12 cellular contexts compared by ENCODE assay signal in the genomic region with DNA sequence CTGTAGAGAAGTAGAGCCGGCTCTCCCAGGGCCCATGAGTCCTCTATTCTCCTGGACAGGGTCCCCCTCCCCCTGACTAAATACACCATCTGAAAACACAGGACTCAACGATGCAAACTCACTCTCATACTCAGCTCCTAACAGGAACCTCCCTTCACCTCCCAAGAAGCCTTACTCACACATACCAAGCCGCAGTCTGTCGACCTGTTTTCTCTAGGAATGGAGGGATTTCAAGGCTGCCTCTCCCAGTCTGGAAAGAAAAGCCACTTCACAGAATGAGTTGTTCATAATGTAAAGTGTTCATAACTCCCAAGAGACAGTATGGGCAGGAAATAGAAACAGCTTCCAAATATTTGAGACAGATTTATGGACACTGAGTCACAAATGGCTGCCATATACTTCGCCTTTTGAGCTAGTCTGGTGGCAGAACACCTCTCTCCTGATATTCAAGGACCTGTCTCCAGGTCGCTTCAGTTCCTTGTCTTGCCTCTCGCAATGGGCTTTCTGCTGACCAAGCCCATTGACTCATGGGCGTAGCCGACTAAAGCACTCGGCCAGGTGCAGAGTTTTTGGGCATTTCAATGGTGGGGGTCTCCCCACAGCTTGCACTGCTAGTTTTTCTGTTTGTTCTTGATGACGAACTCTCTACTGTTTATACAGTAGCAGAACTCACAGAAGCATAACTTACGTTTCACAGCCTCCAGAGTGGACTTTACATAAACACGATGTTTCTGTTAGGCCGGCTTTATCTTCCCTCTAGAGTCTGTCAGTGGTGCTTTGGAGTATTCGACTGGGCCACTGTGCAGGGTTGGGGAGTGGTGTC. TPM values are rescaled to one million over a fixed set of nuclear protein-coding genes. Genes with fewer than 3 reads are reported as not detected.
DNase-seq lines count a peak whose midpoint lies in the region; FAIRE-seq and TF ChIP-seq lines count a peak whose summit lies in the region.
"Had no signal": no experiment of that assay in that cellular context is flagged by ENCODE, and none has a peak within 500 bp of the region (broad histone marks: within the 10 kb centered on the region; RNA-seq: fewer than 3 reads in every experiment).

No MANE protein-coding gene starts in this region.

- DNase-seq in AG04449 (ENCODE audit: low read depth, low spot score) (peak; percentile 97), NCI-H187 (lab: John Stamatoyannopoulos, UW) (peak; percentile 9 to 20), endothelial cell of umbilical vein (ENCODE audit: low read depth, low spot score) (no peak), osteoblast (ENCODE audit: insufficient read length, low spot score, missing footprints) (peak; percentile 91), NCI-H128 (lab: John Stamatoyannopoulos, UW; ENCODE audit: unreplicated experiment) (no peak), NCI-H1092 (lab: John Stamatoyannopoulos, UW) (no peak), NCI-H82 treated with DMSO at 0.1 percent for 48 hours (lab: John Stamatoyannopoulos, UW; ENCODE audit: unreplicated experiment) (no peak), tibial nerve (ENCODE audit: low spot score in 2 of 2) (no peak)
- DNase-seq: activated naive CD4-positive, alpha-beta T cell treated with anti-CD3 and anti-CD28 coated beads, Interleukin-2, amount 50 U/mL, for 16 hours; erythroblast; left cardiac atrium had no signal

- dilution Hi-C loops in endothelial cell of umbilical vein (cut with MboI; ENCODE audit: extremely low pct_ligation_motif_present, low sequenced_read_pairs): no loop called here

- WGBS in tibial nerve, 2 donors: 79 to 80% methylated on average over 15 of the region's 15 CpGs

- no peak for TF ChIP-seq EP300 in tibial nerve (IDR thresholded peaks at IDR 0.05)

- no peak overlapping the region for H3K9ac ChIP-seq in endothelial cell of umbilical vein (replicated peaks; ENCODE audit: extremely low read depth, insufficient read depth, low read length)
- H3K9ac ChIP-seq: BLaER1 treated with 17β-estradiol and CSF1 and Interleukin-3, amounts not matched to agents 10 nM and 100 nM had no signal

- H4K20me1 ChIP-seq in endothelial cell of umbilical vein (replicated peaks; ENCODE audit: control insufficient read depth, extremely low read depth, insufficient read depth, low read length): no peaks in the 10 kb centered on the region
- peaks cover 20% of the 10 kb centered on the region for H4K20me1 ChIP-seq in osteoblast (ENCODE audit: insufficient read depth, low read length)
- H4K20me1 ChIP-seq: BLaER1 treated with 17β-estradiol and CSF1 and Interleukin-3, amounts not matched to agents 10 nM and 100 nM had no signal

- no peak for TF ChIP-seq POLR2A in endothelial cell of umbilical vein (IDR thresholded peaks at IDR 0.05; ENCODE audit: low read depth, low read length)
- TF ChIP-seq POLR2A in tibial nerve (IDR thresholded peaks at IDR 0.05): no peak

- FAIRE-seq in endothelial cell of umbilical vein (lab: Jason Lieb, UNC): peak; percentile 8

- H2AFZ ChIP-seq in endothelial cell of umbilical vein (ENCODE audit: low read depth, low read length) (no peak overlapping the region), osteoblast (ENCODE audit: low read length) (peak overlapping the region; percentile 26)

- H3K9me3 ChIP-seq in endothelial cell of umbilical vein (replicated peaks; ENCODE audit: control insufficient read depth, insufficient read depth, low read length) (no peaks in the 10 kb centered on the region), osteoblast (ENCODE audit: low read depth, low read length) (no peaks in the 10 kb centered on the region), tibial nerve (no peaks in the 10 kb centered on the region)
- H3K9me3 ChIP-seq: BLaER1 treated with 17β-estradiol and CSF1 and Interleukin-3, amounts not matched to agents 10 nM and 100 nM had no signal

- intact Hi-C loops in endothelial cell of umbilical vein (cut with micrococcal nuclease): loop anchor here (2.0 kb wide), 1 partner anchor 19 kb away; no protein-coding TSS in a partner anchor

- no peaks in the 10 kb centered on the region for H3K79me2 ChIP-seq in endothelial cell of umbilical vein (ENCODE audit: control insufficient read depth, insufficient read depth, low read length)
- peaks cover 29% of the 10 kb centered on the region for H3K79me2 ChIP-seq in osteoblast (ENCODE audit: insufficient read depth, low read length)

- no peaks in the 10 kb centered on the region for H3K4me1 ChIP-seq in endothelial cell of umbilical vein (ENCODE audit: control insufficient read depth, extremely low read depth, insufficient read depth, low read length)
- H3K4me1 ChIP-seq in osteoblast (ENCODE audit: insufficient read depth, low read length): peaks cover 45% of the 10 kb centered on the region
- H3K4me1 ChIP-seq in tibial nerve: peaks cover 0 to 14% (median 0%) of the 10 kb centered on the region in 4 donors

- H3K4me2 ChIP-seq in endothelial cell of umbilical vein (ENCODE audit: insufficient read depth, low read length): no peak overlapping the region
- peak overlapping the region; percentile 87 for H3K4me2 ChIP-seq in osteoblast (ENCODE audit: insufficient read depth, low read length)

- H3K4me3 ChIP-seq in AG04449 (ENCODE audit: low read depth, low read length): peak overlapping the region; percentile 28
- H3K4me3 ChIP-seq in endothelial cell of umbilical vein (replicated peaks in 1 of 3; ENCODE audit: insufficient read depth in 1 of 3, low read depth in 1 of 3, low read length in 3 of 3): no peak overlapping the region
- peak overlapping the region; percentile 27 for H3K4me3 ChIP-seq in osteoblast (ENCODE audit: insufficient read depth, low read length)
- H3K4me3 ChIP-seq in tibial nerve: no peak overlapping the region
- H3K4me3 ChIP-seq: BLaER1 treated with 17β-estradiol and CSF1 and Interleukin-3, amounts not matched to agents 10 nM and 100 nM had no signal

- H3K9me1 ChIP-seq in endothelial cell of umbilical vein (replicated peaks; ENCODE audit: control insufficient read depth, extremely low read depth, insufficient read depth, low read length): no peaks in the 10 kb centered on the region

- POLR2A ChIA-PET in AG04449 (lab: Yijun Ruan, JAX) (interaction anchor here (1.1 to 11.1 kb wide), 6 partner anchors 15 to 37 kb away, joined by 3 to 255 read pairs (median 12); no protein-coding TSS in a partner anchor), endothelial cell of umbilical vein (lab: Charles Lee) (no interaction called here)

- TF ChIP-seq CTCF in AG04449 (IDR thresholded peaks at IDR 0.05; ENCODE audit: insufficient read depth, low read length, missing control alignments) (no peak), endothelial cell of umbilical vein (IDR thresholded peaks at IDR 0.05; ENCODE audit: extremely low read depth in 1 of 2, insufficient read depth in 1 of 2, low read depth in 1 of 2, low read length in 2 of 2) (no peak), osteoblast (IDR thresholded peaks at IDR 0.05; ENCODE audit: extremely low read depth, low read depth, low read length) (no peak), tibial nerve (IDR thresholded peaks at IDR 0.05) (no peak)

- no TSS peak for BruUV-seq in endothelial cell of umbilical vein (replicated peaks; lab: Mats Ljungman, UMichigan)

- CTCF ChIA-PET in AG04449 (lab: Yijun Ruan, JAX) (interaction anchor here (1.2 to 35.1 kb wide), 7 partner anchors 17 to 87 kb away, joined by 3 to 737 read pairs (median 6); a partner anchor contains a TSS), endothelial cell of umbilical vein (lab: Charles Lee) (interaction anchor here (0.6 to 1.2 kb wide), 4 partner anchors 9 to 83 kb away, joined by 3 to 5 read pairs (median 4); no protein-coding TSS in a partner anchor)

- no peak overlapping the region for H3K27ac ChIP-seq in endothelial cell of umbilical vein (ENCODE audit: insufficient read depth, low read depth, low read length)
- H3K27ac ChIP-seq in osteoblast (ENCODE audit: low read depth, low read length): peak overlapping the region; percentile 99
- H3K27ac ChIP-seq in tibial nerve: peak overlapping the region in 2 of 4 donors; percentile 48 to 89

- H3K27me3 ChIP-seq in endothelial cell of umbilical vein (ENCODE audit: control insufficient read depth in 2 of 2, insufficient read depth in 2 of 2, low read length in 2 of 2) (peaks cover 0 to 1% of the 10 kb centered on the region in 2 experiments), osteoblast (ENCODE audit: insufficient read depth, low read length) (no peaks in the 10 kb centered on the region), tibial nerve (no peaks in the 10 kb centered on the region)
- H3K27me3 ChIP-seq: BLaER1 treated with 17β-estradiol and CSF1 and Interleukin-3, amounts not matched to agents 10 nM and 100 nM had no signal

- H3K36me3 ChIP-seq in endothelial cell of umbilical vein (ENCODE audit: control insufficient read depth in 2 of 2, extremely low read depth in 1 of 2, insufficient read depth in 2 of 2, low read length in 2 of 2) (no peaks in the 10 kb centered on the region), osteoblast (ENCODE audit: insufficient read depth, low read length) (peaks cover 10% of the 10 kb centered on the region), tibial nerve (no peaks in the 10 kb centered on the region)
- H3K36me3 ChIP-seq: BLaER1 treated with 17β-estradiol and CSF1 and Interleukin-3, amounts not matched to agents 10 nM and 100 nM had no signal

RNA-seq across cellular contexts. Expression of a gene that starts 25.0 kb away (rescaled TPM):
- total RNA-seq in endothelial cell of umbilical vein (not detected in 2 replicates), osteoblast (0.29 TPM in 1 of 2 replicates, not detected in the other), tibial nerve (100 to 1,000 TPM in 1 of 4 donors, 10 to 100 TPM in 3; 22.8 to 109 (median 80.7) TPM)
- 0.37 TPM in 1 of 2 replicates, not detected in the other for polyA plus RNA-seq in endothelial cell of umbilical vein
- polyA plus RNA-seq in endothelial cell of umbilical vein (2011; cell fraction: cytosol; rRNA removed): not detected in 2 replicates
- not detected in 2 replicates for polyA plus RNA-seq in endothelial cell of umbilical vein (2011; cell fraction: nucleus; rRNA removed)
- polyA plus RNA-seq in endothelial cell of umbilical vein (2012): not detected in 2 replicates
- not detected in 2 replicates for polyA minus RNA-seq in endothelial cell of umbilical vein
- not detected for polyA minus RNA-seq in endothelial cell of umbilical vein (2011; cell fraction: cytosol; rRNA and poly(A)+ RNA removed)
- not detected in 2 replicates for polyA minus RNA-seq in endothelial cell of umbilical vein (2011; cell fraction: nucleus; rRNA and poly(A)+ RNA removed)

RNA-seq across cellular contexts. Expression of a gene that starts 46.3 kb away (rescaled TPM):
- 17.0 and 23.3 TPM in 2 replicates for total RNA-seq in endothelial cell of umbilical vein
- polyA plus RNA-seq in endothelial cell of umbilical vein: 28.1 and 29.9 TPM in 2 replicates
- polyA plus RNA-seq in endothelial cell of umbilical vein (2011; cell fraction: cytosol; rRNA removed): 18.5 and 20.5 TPM in 2 replicates
- polyA plus RNA-seq in endothelial cell of umbilical vein (2011; cell fraction: nucleus; rRNA removed): 32.1 and 36.0 TPM in 2 replicates
- polyA plus RNA-seq in endothelial cell of umbilical vein (2012): 13.2 and 18.2 TPM in 2 replicates
- polyA minus RNA-seq in endothelial cell of umbilical vein: 18.4 and 20.0 TPM in 2 replicates
- 1.2 TPM for polyA minus RNA-seq in endothelial cell of umbilical vein (2011; cell fraction: cytosol; rRNA and poly(A)+ RNA removed)
- 6.6 and 7.1 TPM in 2 replicates for polyA minus RNA-seq in endothelial cell of umbilical vein (2011; cell fraction: nucleus; rRNA and poly(A)+ RNA removed)
- total RNA-seq in osteoblast: 4.3 and 4.7 TPM in 2 replicates
- total RNA-seq in tibial nerve: 1 to 10 TPM; 5.0 to 8.2 (median 6.7) TPM

RNA-seq across cellular contexts. Expression of a gene that starts 58.8 kb away (rescaled TPM):
- total RNA-seq in endothelial cell of umbilical vein (32.5 and 41.0 TPM in 2 replicates), osteoblast (34.7 and 34.8 TPM in 2 replicates), tibial nerve (10 to 100 TPM in 2 of 4 donors, 1 to 10 TPM in 2; 6.5 to 13.5 (median 10.3) TPM)
- 5.8 and 7.6 TPM in 2 replicates for polyA plus RNA-seq in endothelial cell of umbilical vein
- 6.1 and 6.2 TPM in 2 replicates for polyA plus RNA-seq in endothelial cell of umbilical vein (2011; cell fraction: cytosol; rRNA removed)
- polyA plus RNA-seq in endothelial cell of umbilical vein (2011; cell fraction: nucleus; rRNA removed): 21.6 and 26.6 TPM in 2 replicates
- 7.3 and 10.1 TPM in 2 replicates for polyA plus RNA-seq in endothelial cell of umbilical vein (2012)
- 18.8 and 21.4 TPM in 2 replicates for polyA minus RNA-seq in endothelial cell of umbilical vein
- polyA minus RNA-seq in endothelial cell of umbilical vein (2011; cell fraction: cytosol; rRNA and poly(A)+ RNA removed): 41.8 TPM
- polyA minus RNA-seq in endothelial cell of umbilical vein (2011; cell fraction: nucleus; rRNA and poly(A)+ RNA removed): 12.4 and 16.8 TPM in 2 replicates

Comparison
In these comparisons a context has a peak if more than half of its experiments do, and no peak if none do; other contexts are left out.
1. DNase-seq: peak in AG04449 (single experiment), NCI-H187 (2 of 2) and osteoblast (single experiment); none in endothelial cell of umbilical vein (single experiment), NCI-H128 (single experiment), NCI-H1092 (single experiment), NCI-H82 treated with DMSO at 0.1 percent for 48 hours (single experiment) and tibial nerve (0 of 2).
2. H3K4me3 ChIP-seq: peak in AG04449 (single experiment) and osteoblast (single experiment); none in endothelial cell of umbilical vein (0 of 3) and tibial nerve (0 of 4).
3. RNA of a gene that starts 25.0 kb away (total RNA-seq): 22.8 to 109 TPM in tibial nerve; not detected in endothelial cell of umbilical vein and 0.29 TPM in osteoblast; every median in the first group is over 10 times any median in the second.